In genomic region chr13:67754016-67754415, GRCh38 we compare ENCODE assay signal across 7 cellular contexts.
"Had no signal": no experiment of that assay in that cellular context is flagged by ENCODE, and none has a peak within 500 bp of the region (broad histone marks: within the 10 kb centered on the region; RNA-seq: fewer than 3 reads in every experiment).

No MANE protein-coding gene starts in this region.

- ATAC-seq: K562 had no signal

- DNase-seq: GM23248, GOT3, H9, HCEC 1CT, IMR-90, KG1 had no signal

- H3K4me3 ChIP-seq: GM23248, K562 had no signal

- H2AFZ ChIP-seq: GM23248 had no signal

- H3K9ac ChIP-seq: GM23248 had no signal

- H3K27ac ChIP-seq: GM23248 had no signal
